15 cellular contexts compared by ENCODE assay signal in the genomic region with DNA sequence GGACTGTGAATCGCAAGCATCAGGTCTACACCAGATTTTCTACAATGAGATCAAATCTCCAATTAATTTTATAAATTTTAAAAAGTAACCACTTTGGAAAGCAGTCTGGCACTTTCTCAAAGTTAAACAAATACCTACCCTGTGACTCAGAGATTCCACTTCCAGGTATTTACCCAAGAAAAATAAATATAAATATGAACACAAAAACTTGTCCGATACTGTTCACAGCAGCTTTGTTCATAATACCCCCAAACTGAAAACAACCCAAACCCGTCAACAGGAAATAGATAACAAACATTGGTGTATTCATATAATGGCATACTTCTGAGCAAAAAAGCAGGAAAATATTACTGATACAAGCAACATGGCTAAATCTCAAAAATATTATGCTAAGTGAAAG. TPM values are rescaled to one million over a fixed set of nuclear protein-coding genes. Genes with fewer than 3 reads are reported as not detected.
DNase-seq lines count a peak whose midpoint lies in the region; ATAC-seq and TF ChIP-seq lines count a peak whose summit lies in the region.
"Had no signal": no experiment of that assay in that cellular context is flagged by ENCODE, and none has a peak within 500 bp of the region (broad histone marks: within the 10 kb centered on the region; RNA-seq: fewer than 3 reads in every experiment).

No MANE protein-coding gene starts in this region.

- peak overlapping the region; percentile 52 for H3K27ac Mint-ChIP-seq in stimulated activated naive CD8-positive, alpha-beta T cell treated with anti-CD3 and anti-CD28 coated beads, Interleukin-15, Interleukin-2, amounts not matched to agents 100 ng/mL and 50 ng/mL, for 24 hours
- H3K27ac Mint-ChIP-seq in stimulated activated naive CD8-positive, alpha-beta T cell treated with anti-CD3 and anti-CD28 coated beads, Interleukin-15, amount 100 ng/mL, for 72 hours, result no peak overlapping the region
- H3K27ac Mint-ChIP-seq: neural progenitor cell had no signal

- intact Hi-C loops in dorsolateral prefrontal cortex (cut with DNase I), result no loop called here

- DNase-seq in stimulated activated naive CD8-positive, alpha-beta T cell treated with anti-CD3 and anti-CD28 coated beads, Interleukin-15, amount 100 ng/mL, for 72 hours, result no peak
- no peak for DNase-seq in dorsolateral prefrontal cortex
- DNase-seq in NCI-H2196 treated with DMSO at 0.1 percent for 48 hours (lab: John Stamatoyannopoulos, UW; ENCODE audit: unreplicated experiment), result no peak
- DNase-seq in tibial nerve (ENCODE audit: low spot score in 2 of 2), result no peak
- DNase-seq in globus pallidus (ENCODE audit: low spot score), result no peak
- DNase-seq: activated T-cell treated with anti-CD3 and anti-CD28 coated beads, Interleukin-2, amount 50 U/mL, for 1 hour; central memory CD4-positive, alpha-beta T cell; islet precursor cell; NCI-H526; SHP77 treated with DMSO at 0.1 percent for 48 hours; stimulated activated CD4-positive, alpha-beta T cell treated with anti-CD3 and anti-CD28 coated beads, Interleukin-4, amount 100 ng/mL, for 24 hours had no signal

- peaks cover 45% of the 10 kb centered on the region for H3K4me1 Mint-ChIP-seq in stimulated activated naive CD8-positive, alpha-beta T cell treated with anti-CD3 and anti-CD28 coated beads, Interleukin-15, Interleukin-2, amounts not matched to agents 100 ng/mL and 50 ng/mL, for 24 hours (ENCODE audit: low read depth)
- H3K4me1 Mint-ChIP-seq in stimulated activated naive CD8-positive, alpha-beta T cell treated with anti-CD3 and anti-CD28 coated beads, Interleukin-15, amount 100 ng/mL, for 72 hours, result peaks cover 54% of the 10 kb centered on the region

- no peak for TF ChIP-seq EP300 in tibial nerve (IDR thresholded peaks at IDR 0.05)

- H3K4me1 ChIP-seq in neutrophil (ENCODE audit: control insufficient read depth in 1 of 2, insufficient read depth in 1 of 2, low read depth in 1 of 2, low read length in 1 of 2) (peaks cover 62 to 66% of the 10 kb centered on the region in 2 experiments), tibial nerve (peaks cover 0 to 75% (median 43%) of the 10 kb centered on the region in 4 donors)

- H3K9me3 Mint-ChIP-seq in stimulated activated naive CD8-positive, alpha-beta T cell treated with anti-CD3 and anti-CD28 coated beads, Interleukin-15, Interleukin-2, amounts not matched to agents 100 ng/mL and 50 ng/mL, for 24 hours, result no peaks in the 10 kb centered on the region
- no peaks in the 10 kb centered on the region for H3K9me3 Mint-ChIP-seq in stimulated activated naive CD8-positive, alpha-beta T cell treated with anti-CD3 and anti-CD28 coated beads, Interleukin-15, amount 100 ng/mL, for 72 hours
- H3K9me3 Mint-ChIP-seq: neural progenitor cell had no signal

- H3K4me3 Mint-ChIP-seq in stimulated activated naive CD8-positive, alpha-beta T cell treated with anti-CD3 and anti-CD28 coated beads, Interleukin-15, Interleukin-2, amounts not matched to agents 100 ng/mL and 50 ng/mL, for 24 hours, result no peak overlapping the region
- no peak overlapping the region for H3K4me3 Mint-ChIP-seq in stimulated activated naive CD8-positive, alpha-beta T cell treated with anti-CD3 and anti-CD28 coated beads, Interleukin-15, amount 100 ng/mL, for 72 hours
- H3K4me3 Mint-ChIP-seq: neural progenitor cell had no signal

- peaks cover 37% of the 10 kb centered on the region for H3K36me3 Mint-ChIP-seq in stimulated activated naive CD8-positive, alpha-beta T cell treated with anti-CD3 and anti-CD28 coated beads, Interleukin-15, Interleukin-2, amounts not matched to agents 100 ng/mL and 50 ng/mL, for 24 hours (ENCODE audit: low read depth)

- H3K9me3 ChIP-seq in neutrophil (no peaks in the 10 kb centered on the region), tibial nerve (no peaks in the 10 kb centered on the region)

- H3K4me3 ChIP-seq in dorsolateral prefrontal cortex (no peak overlapping the region), neutrophil (ENCODE audit: low read depth in 1 of 2, low read length in 1 of 2) (no peak overlapping the region), tibial nerve (no peak overlapping the region)
- H3K4me3 ChIP-seq: neural progenitor cell had no signal

- no peaks in the 10 kb centered on the region for H3K27me3 Mint-ChIP-seq in stimulated activated naive CD8-positive, alpha-beta T cell treated with anti-CD3 and anti-CD28 coated beads, Interleukin-15, Interleukin-2, amounts not matched to agents 100 ng/mL and 50 ng/mL, for 24 hours
- no peaks in the 10 kb centered on the region for H3K27me3 Mint-ChIP-seq in stimulated activated naive CD8-positive, alpha-beta T cell treated with anti-CD3 and anti-CD28 coated beads, Interleukin-15, amount 100 ng/mL, for 72 hours

- 56 to 57% methylated on average over 3 of the region's 3 CpGs for WGBS in tibial nerve, 2 donors

- peak overlapping the region in 31 of 59 donors; percentile 0 to 74 (median 42) for H3K27ac ChIP-seq in dorsolateral prefrontal cortex
- peak overlapping the region; percentile 79 for H3K27ac ChIP-seq in neutrophil
- H3K27ac ChIP-seq in tibial nerve, result peak overlapping the region in 1 of 4 donors; percentile 38
- H3K27ac ChIP-seq: neural progenitor cell had no signal

- TF ChIP-seq CTCF in dorsolateral prefrontal cortex (IDR thresholded peaks at IDR 0.05 in 54 of 56, conservative IDR thresholded peaks at IDR 0.05 in 2 of 56; ENCODE audit: low read depth in 1 of 56, partially characterized antibody in 56 of 56), result no peak
- no peak for TF ChIP-seq CTCF in neutrophil (IDR thresholded peaks at IDR 0.05)
- no peak for TF ChIP-seq CTCF in tibial nerve (IDR thresholded peaks at IDR 0.05)

- no peak for TF ChIP-seq POLR2A in tibial nerve (IDR thresholded peaks at IDR 0.05)

- H3K36me3 ChIP-seq in neutrophil, result peaks cover 12% of the 10 kb centered on the region
- H3K36me3 ChIP-seq in tibial nerve, result peaks cover 0 to 11% (median 0%) of the 10 kb centered on the region in 3 donors
- H3K36me3 ChIP-seq: neural progenitor cell had no signal

- no peak for ATAC-seq in stimulated activated naive CD8-positive, alpha-beta T cell treated with anti-CD3 and anti-CD28 coated beads, Interleukin-15, amount 100 ng/mL, for 72 hours
- no peak for ATAC-seq in GM18870 (IDR thresholded peaks at IDR 0.05; ENCODE audit: unreplicated experiment)

- H3K27me3 ChIP-seq in dorsolateral prefrontal cortex (no peaks in the 10 kb centered on the region), neutrophil (no peaks in the 10 kb centered on the region), tibial nerve (no peaks in the 10 kb centered on the region)
- H3K27me3 ChIP-seq: neural progenitor cell had no signal

RNA-seq across cellular contexts. Expression of gene ZDHHC7, which starts 12.1 kb away (rescaled TPM):
- 10 to 100 TPM; 22.0 to 43.5 (median 31.1) TPM for total RNA-seq in dorsolateral prefrontal cortex
- total RNA-seq in tibial nerve, result 10 to 100 TPM; 58.1 to 75.6 (median 62.6) TPM

RNA-seq across cellular contexts. Expression of gene KIAA0513, which starts 28.4 kb away (rescaled TPM):
- 100 to 1,000 TPM in 119 of 120 experiments, 10 to 100 TPM in 1; 72.3 to 269 (median 208) TPM for total RNA-seq in dorsolateral prefrontal cortex
- total RNA-seq in tibial nerve, result 10 to 100 TPM in 1 of 4 donors, 1 to 10 TPM in 3; 6.9 to 13.8 (median 8.1) TPM

Comparison
In these comparisons a context has a peak if more than half of its experiments do, and no peak if none do; other contexts are left out.
1. RNA of gene KIAA0513, which starts 28.4 kb away (total RNA-seq): 72.3 to 269 TPM in dorsolateral prefrontal cortex; 6.9 to 13.8 TPM in tibial nerve; every median in the first group is over 4 times any median in the second.